1 cellular context compared by ENCODE assay signal in the genomic region with DNA sequence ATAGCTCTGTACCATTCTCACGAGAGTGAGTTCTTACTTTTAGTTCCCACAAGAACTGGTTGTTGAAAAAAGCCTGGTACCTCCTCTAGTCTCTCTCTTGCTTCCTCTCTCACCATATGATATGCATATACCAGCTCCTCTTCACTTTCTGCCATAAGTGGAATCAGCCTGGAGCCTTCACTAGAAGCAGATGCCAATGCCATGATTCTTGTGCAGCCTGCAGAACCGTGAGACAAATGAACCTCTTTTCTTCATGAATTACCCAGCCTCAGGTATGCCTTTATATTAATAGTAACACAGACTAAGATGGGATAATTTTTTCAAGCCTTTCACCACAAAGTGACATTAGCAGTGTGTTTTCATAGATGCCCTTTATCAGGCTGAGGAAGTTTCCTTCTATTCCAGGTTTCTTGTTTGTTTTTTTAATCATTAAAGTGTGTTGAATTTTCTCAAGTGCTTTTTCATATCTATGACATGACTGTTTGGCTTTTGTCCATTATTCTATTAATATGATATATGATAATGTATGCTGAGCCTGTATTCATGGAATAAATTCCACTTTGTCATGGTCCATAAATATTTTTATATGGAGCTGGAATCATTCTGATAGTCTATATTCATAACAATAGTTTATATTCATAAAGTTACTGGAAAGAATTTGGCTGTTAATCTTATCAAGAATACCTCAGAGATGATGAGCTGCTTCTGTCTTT.
TF ChIP-seq lines count a peak whose summit lies in the region.

No MANE protein-coding gene starts in this region.

TF ChIP-seq in SK-N-SH treated with all-trans-retinoic acid at 6 μM for 48 hours, 23 proteins besides CTCF, POLR2A, EP300 and RAD21 (continued from another document):
- TF ChIP-seq, protein P1, sequence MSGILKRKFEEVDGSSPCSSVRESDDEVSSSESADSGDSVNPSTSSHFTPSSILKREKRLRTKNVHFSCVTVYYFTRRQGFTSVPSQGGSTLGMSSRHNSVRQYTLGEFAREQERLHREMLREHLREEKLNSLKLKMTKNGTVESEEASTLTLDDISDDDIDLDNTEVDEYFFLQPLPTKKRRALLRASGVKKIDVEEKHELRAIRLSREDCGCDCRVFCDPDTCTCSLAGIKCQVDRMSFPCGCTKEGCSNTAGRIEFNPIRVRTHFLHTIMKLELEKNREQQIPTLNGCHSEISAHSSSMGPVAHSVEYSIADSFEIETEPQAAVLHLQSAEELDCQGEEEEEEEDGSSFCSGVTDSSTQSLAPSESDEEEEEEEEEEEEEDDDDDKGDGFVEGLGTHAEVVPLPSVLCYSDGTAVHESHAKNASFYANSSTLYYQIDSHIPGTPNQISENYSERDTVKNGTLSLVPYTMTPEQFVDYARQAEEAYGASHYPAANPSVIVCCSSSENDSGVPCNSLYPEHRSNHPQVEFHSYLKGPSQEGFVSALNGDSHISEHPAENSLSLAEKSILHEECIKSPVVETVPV (CRISPR knock-in tag; IDR thresholded peaks at IDR 0.05) = peak; percentile 29; the same call in 1 of the 2 replicates
- TF ChIP-seq ZC3H10 (CRISPR knock-in tag; IDR thresholded peaks at IDR 0.05) (no peak), BACH2 (CRISPR knock-in tag; IDR thresholded peaks at IDR 0.05; ENCODE audit: borderline replicate concordance) (no peak), ESRRG (CRISPR knock-in tag; IDR thresholded peaks at IDR 0.05) (no peak), SNAI2 (CRISPR knock-in tag; IDR thresholded peaks at IDR 0.05) (no peak), RARB (CRISPR knock-in tag; IDR thresholded peaks at IDR 0.05) (no peak), OSR1 (CRISPR knock-in tag; IDR thresholded peaks at IDR 0.05) (no peak)
